In the genomic region with DNA sequence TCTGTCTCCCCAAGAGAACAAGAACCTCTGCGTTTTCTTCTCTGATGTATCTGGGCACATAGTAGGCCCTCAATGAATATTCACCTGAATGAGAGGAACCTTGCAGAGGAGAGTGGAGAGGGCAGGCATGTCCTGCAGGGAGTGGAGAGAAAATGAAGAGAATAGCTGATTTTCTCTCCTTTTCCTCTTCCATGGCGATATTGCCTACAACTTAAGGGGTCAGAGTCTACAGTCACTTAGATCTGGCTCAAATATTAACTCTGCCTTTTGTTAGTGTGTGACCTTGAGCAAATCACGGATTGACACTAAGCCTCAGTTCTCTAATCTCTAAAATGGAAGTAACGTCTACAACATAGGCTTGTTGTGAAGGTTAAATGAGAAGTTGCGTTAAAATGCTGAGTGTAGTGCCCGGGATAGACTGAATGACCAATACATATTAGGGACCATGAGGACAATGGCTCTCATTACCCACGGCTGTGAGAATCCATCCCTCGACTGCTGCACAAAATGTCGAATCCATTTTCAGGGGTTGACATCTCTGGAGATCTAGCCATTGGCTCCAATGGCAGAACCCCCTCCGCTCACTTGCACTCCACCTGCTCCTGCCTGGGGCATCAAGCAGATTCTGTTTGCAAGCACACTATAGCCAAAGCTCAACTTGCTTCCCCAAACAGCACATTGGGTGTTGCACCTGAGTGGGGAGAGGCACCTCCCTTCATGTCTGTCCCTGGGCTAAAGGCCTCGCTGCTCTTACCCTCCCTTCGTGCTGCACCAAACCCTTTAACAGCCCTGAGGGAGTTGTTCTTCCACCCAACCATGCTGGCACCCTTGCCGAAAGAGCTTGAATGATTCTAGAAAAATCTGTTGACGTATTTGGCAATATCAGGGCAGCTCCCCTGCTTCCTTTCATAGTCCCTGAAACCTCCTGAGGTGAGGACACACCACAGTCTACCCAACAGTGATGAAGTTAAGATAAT, we compare ENCODE assay signal across 1 cellular context.
TF ChIP-seq lines count a peak whose summit lies in the region.

No MANE protein-coding gene starts in this region.

TF ChIP-seq in HepG2, 621 proteins besides CTCF, POLR2A, EP300 and RAD21 (continued from another document):
- TF ChIP-seq, protein P1, sequence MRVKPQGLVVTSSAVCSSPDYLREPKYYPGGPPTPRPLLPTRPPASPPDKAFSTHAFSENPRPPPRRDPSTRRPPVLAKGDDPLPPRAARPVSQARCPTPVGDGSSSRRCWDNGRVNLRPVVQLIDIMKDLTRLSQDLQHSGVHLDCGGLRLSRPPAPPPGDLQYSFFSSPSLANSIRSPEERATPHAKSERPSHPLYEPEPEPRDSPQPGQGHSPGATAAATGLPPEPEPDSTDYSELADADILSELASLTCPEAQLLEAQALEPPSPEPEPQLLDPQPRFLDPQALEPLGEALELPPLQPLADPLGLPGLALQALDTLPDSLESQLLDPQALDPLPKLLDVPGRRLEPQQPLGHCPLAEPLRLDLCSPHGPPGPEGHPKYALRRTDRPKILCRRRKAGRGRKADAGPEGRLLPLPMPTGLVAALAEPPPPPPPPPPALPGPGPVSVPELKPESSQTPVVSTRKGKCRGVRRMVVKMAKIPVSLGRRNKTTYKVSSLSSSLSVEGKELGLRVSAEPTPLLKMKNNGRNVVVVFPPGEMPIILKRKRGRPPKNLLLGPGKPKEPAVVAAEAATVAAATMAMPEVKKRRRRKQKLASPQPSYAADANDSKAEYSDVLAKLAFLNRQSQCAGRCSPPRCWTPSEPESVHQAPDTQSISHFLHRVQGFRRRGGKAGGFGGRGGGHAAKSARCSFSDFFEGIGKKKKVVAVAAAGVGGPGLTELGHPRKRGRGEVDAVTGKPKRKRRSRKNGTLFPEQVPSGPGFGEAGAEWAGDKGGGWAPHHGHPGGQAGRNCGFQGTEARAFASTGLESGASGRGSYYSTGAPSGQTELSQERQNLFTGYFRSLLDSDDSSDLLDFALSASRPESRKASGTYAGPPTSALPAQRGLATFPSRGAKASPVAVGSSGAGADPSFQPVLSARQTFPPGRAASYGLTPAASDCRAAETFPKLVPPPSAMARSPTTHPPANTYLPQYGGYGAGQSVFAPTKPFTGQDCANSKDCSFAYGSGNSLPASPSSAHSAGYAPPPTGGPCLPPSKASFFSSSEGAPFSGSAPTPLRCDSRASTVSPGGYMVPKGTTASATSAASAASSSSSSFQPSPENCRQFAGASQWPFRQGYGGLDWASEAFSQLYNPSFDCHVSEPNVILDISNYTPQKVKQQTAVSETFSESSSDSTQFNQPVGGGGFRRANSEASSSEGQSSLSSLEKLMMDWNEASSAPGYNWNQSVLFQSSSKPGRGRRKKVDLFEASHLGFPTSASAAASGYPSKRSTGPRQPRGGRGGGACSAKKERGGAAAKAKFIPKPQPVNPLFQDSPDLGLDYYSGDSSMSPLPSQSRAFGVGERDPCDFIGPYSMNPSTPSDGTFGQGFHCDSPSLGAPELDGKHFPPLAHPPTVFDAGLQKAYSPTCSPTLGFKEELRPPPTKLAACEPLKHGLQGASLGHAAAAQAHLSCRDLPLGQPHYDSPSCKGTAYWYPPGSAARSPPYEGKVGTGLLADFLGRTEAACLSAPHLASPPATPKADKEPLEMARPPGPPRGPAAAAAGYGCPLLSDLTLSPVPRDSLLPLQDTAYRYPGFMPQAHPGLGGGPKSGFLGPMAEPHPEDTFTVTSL (CRISPR knock-in tag; IDR thresholded peaks at IDR 0.05; ENCODE audit: borderline replicate concordance): 0 out of 2 replicates have a peak, but pooled peaks have one; percentile 46
- peak; percentile 38; the same call in 1 of the 2 replicates for TF ChIP-seq POGZ (CRISPR knock-in tag; IDR thresholded peaks at IDR 0.05)
- TF ChIP-seq SOX5 (CRISPR knock-in tag; IDR thresholded peaks at IDR 0.05; ENCODE audit: borderline replicate concordance): peak; percentile 55
- TF ChIP-seq HDAC1 (CRISPR knock-in tag; IDR thresholded peaks at IDR 0.05): peak; percentile 36; the same call in 1 of the 2 replicates
- TF ChIP-seq ZNF589 (CRISPR knock-in tag; conservative IDR thresholded peaks at IDR 0.05): no peak
- TF ChIP-seq, protein P2, sequence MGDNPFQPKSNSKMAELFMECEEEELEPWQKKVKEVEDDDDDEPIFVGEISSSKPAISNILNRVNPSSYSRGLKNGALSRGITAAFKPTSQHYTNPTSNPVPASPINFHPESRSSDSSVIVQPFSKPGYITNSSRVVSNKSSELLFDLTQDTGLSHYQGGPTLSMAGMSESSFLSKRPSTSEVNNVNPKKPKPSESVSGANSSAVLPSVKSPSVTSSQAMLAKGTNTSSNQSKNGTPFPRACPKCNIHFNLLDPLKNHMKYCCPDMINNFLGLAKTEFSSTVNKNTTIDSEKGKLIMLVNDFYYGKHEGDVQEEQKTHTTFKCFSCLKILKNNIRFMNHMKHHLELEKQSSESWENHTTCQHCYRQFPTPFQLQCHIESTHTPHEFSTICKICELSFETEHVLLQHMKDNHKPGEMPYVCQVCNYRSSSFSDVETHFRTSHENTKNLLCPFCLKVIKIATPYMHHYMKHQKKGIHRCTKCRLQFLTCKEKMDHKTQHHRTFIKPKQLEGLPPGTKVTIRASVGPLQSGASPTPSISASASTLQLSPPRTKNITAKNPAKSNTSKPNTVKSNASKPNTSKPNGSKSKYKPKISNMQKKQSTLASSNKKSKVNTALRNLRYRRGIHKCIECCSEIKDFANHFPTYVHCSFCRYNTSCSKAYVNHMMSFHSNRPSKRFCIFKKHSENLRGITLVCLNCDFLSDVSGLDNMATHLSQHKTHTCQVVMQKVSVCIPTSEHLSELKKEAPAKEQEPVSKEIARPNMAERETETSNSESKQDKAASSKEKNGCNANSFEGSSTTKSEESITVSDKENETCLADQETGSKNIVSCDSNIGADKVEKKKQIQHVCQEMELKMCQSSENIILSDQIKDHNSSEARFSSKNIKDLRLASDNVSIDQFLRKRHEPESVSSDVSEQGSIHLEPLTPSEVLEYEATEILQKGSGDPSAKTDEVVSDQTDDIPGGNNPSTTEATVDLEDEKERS (CRISPR knock-in tag; IDR thresholded peaks at IDR 0.05): 0 out of 2 replicates have a peak, but pooled peaks have one; percentile 40
- TF ChIP-seq IKZF1 (IDR thresholded peaks at IDR 0.05): no peak
- peak; percentile 89 for TF ChIP-seq ZMYM2 (CRISPR knock-in tag; IDR thresholded peaks at IDR 0.05)
- TF ChIP-seq RCOR2 (CRISPR knock-in tag; IDR thresholded peaks at IDR 0.05): peak; percentile 72; the same call in 1 of the 2 replicates
- TF ChIP-seq MXD4 (CRISPR knock-in tag; IDR thresholded peaks at IDR 0.05): 0 out of 2 replicates have a peak, but pooled peaks have one; percentile 43
- TF ChIP-seq MIXL1 (CRISPR knock-in tag; IDR thresholded peaks at IDR 0.05): 0 out of 2 replicates have a peak, but pooled peaks have one; percentile 41
- TF ChIP-seq SMC3 (IDR thresholded peaks at IDR 0.05; ENCODE audit: low read length): no peak
- TF ChIP-seq GFI1 (CRISPR knock-in tag; IDR thresholded peaks at IDR 0.05; ENCODE audit: borderline replicate concordance): peak; percentile 85; the same call in 1 of the 2 replicates
- TF ChIP-seq ZFY (CRISPR knock-in tag; IDR thresholded peaks at IDR 0.05): 0 out of 2 replicates have a peak, but pooled peaks have one; percentile 19
TF ChIP-seq in HepG2: peak in this region for 31.
